ENCODE assay signal across 16 cellular contexts in genomic region chr16:87601322-87602004, GRCh38. TPM values are rescaled to one million over a fixed set of nuclear protein-coding genes. Genes with fewer than 3 reads are reported as not detected.
DNase-seq lines count a peak whose midpoint lies in the region; ATAC-seq and TF ChIP-seq lines count a peak whose summit lies in the region.
"Had no signal": no experiment of that assay in that cellular context is flagged by ENCODE, and none has a peak within 500 bp of the region (broad histone marks: within the 10 kb centered on the region; RNA-seq: fewer than 3 reads in every experiment).

No MANE protein-coding gene starts in this region.

- H3K27me3 ChIP-seq in HUES6 (ENCODE audit: control insufficient read depth, insufficient read depth, low read length) = peaks cover 69% of the 10 kb centered on the region
- H3K27me3 ChIP-seq in hepatocyte = peaks cover 71% of the 10 kb centered on the region

- POLR2A ChIA-PET in activated CD8-positive, alpha-beta T cell treated with anti-CD3 and anti-CD28 coated beads for 36 hours (lab: Charles Lee) = interaction anchor here (1.0 kb wide), 1 partner anchor 16 kb away, joined by 3 read pairs; no protein-coding TSS in a partner anchor
- POLR2A ChIA-PET in activated CD8-positive, alpha-beta T cell treated with anti-CD3 and anti-CD28 coated beads, Interleukin-2, amount 10 ng/mL, durations not matched to agents 7 days and 5 days (lab: Charles Lee) = interaction anchor here (0.6 kb wide), 1 partner anchor 268 kb away, joined by 3 read pairs; the partner anchor contains the start of gene SLC7A5

- intact Hi-C loops in activated CD8-positive, alpha-beta T cell treated with anti-CD3 and anti-CD28 coated beads for 36 hours (cut with micrococcal nuclease) = no loop called here

- H3K9ac ChIP-seq in HUES6 (ENCODE audit: low read length) = no peak overlapping the region

- H3K4me1 ChIP-seq in HUES6 (ENCODE audit: control insufficient read depth, insufficient read depth, low read length) (peaks cover 9% of the 10 kb centered on the region; the same call in 1 of the 2 replicates), hepatocyte (ENCODE audit: insufficient read depth) (peaks cover 6% of the 10 kb centered on the region)
- H3K4me1 ChIP-seq: gastrocnemius medialis had no signal

- H3K4me2 ChIP-seq in hepatocyte = peak overlapping the region; percentile 78

- H3K27ac ChIP-seq in HUES6 (ENCODE audit: low read depth, low read length) (no peak overlapping the region), hepatocyte (no peak overlapping the region)
- H3K27ac ChIP-seq: gastrocnemius medialis, thoracic aorta, VCaP had no signal

- no peaks in the 10 kb centered on the region for H3K9me3 Mint-ChIP-seq in activated CD8-positive, alpha-beta T cell treated with anti-CD3 and anti-CD28 coated beads for 36 hours
- no peaks in the 10 kb centered on the region for H3K9me3 Mint-ChIP-seq in activated CD8-positive, alpha-beta T cell treated with anti-CD3 and anti-CD28 coated beads, Interleukin-2, amount 10 ng/mL, durations not matched to agents 7 days and 5 days (ENCODE audit: insufficient read depth)
- no peaks in the 10 kb centered on the region for H3K9me3 Mint-ChIP-seq in osteocyte (ENCODE audit: unreplicated experiment)

- H3K36me3 Mint-ChIP-seq in activated CD8-positive, alpha-beta T cell treated with anti-CD3 and anti-CD28 coated beads for 36 hours (ENCODE audit: low read depth) = no peaks in the 10 kb centered on the region
- no peaks in the 10 kb centered on the region for H3K36me3 Mint-ChIP-seq in activated CD8-positive, alpha-beta T cell treated with anti-CD3 and anti-CD28 coated beads, Interleukin-2, amount 10 ng/mL, durations not matched to agents 7 days and 5 days (ENCODE audit: low read depth)
- no peaks in the 10 kb centered on the region for H3K36me3 Mint-ChIP-seq in osteocyte (ENCODE audit: unreplicated experiment)

- CTCF ChIA-PET in activated CD8-positive, alpha-beta T cell treated with anti-CD3 and anti-CD28 coated beads for 36 hours (lab: Charles Lee) = interaction anchor here (1.3 kb wide), 1 partner anchor 35 kb away, joined by 3 read pairs; no protein-coding TSS in a partner anchor
- CTCF ChIA-PET in activated CD8-positive, alpha-beta T cell treated with anti-CD3 and anti-CD28 coated beads, Interleukin-2, amount 10 ng/mL, durations not matched to agents 7 days and 5 days (lab: Charles Lee) = no interaction called here

- H3K9me3 ChIP-seq in HUES6 (ENCODE audit: control insufficient read depth, insufficient read depth, low read depth, low read length) = no peaks in the 10 kb centered on the region
- H3K9me3 ChIP-seq in hepatocyte (ENCODE audit: low read depth) = no peaks in the 10 kb centered on the region
- H3K9me3 ChIP-seq: gastrocnemius medialis, thoracic aorta had no signal

- ATAC-seq in activated CD8-positive, alpha-beta T cell treated with anti-CD3 and anti-CD28 coated beads for 36 hours = no peak
- no peak for ATAC-seq in activated CD8-positive, alpha-beta T cell treated with anti-CD3 and anti-CD28 coated beads, Interleukin-2, amount 10 ng/mL, durations not matched to agents 7 days and 5 days
- ATAC-seq in GM21786 (IDR thresholded peaks at IDR 0.05; ENCODE audit: unreplicated experiment) = no peak
- ATAC-seq: gastrocnemius medialis, left lobe of liver had no signal

- H3K4me3 Mint-ChIP-seq in activated CD8-positive, alpha-beta T cell treated with anti-CD3 and anti-CD28 coated beads for 36 hours = peak overlapping the region; percentile 24
- H3K4me3 Mint-ChIP-seq in activated CD8-positive, alpha-beta T cell treated with anti-CD3 and anti-CD28 coated beads, Interleukin-2, amount 10 ng/mL, durations not matched to agents 7 days and 5 days = no peak overlapping the region
- H3K4me3 Mint-ChIP-seq in osteocyte (ENCODE audit: unreplicated experiment) = peak overlapping the region; percentile 68

- H3K4me3 ChIP-seq in HUES6 (ENCODE audit: low read depth, low read length) (peak overlapping the region; percentile 77), hepatocyte (no peak overlapping the region)
- H3K4me3 ChIP-seq: gastrocnemius medialis, thoracic aorta had no signal

- no peaks in the 10 kb centered on the region for H3K9me2 ChIP-seq in hepatocyte (replicated peaks; ENCODE audit: insufficient read depth)

- H3K4me1 Mint-ChIP-seq in activated CD8-positive, alpha-beta T cell treated with anti-CD3 and anti-CD28 coated beads for 36 hours (ENCODE audit: low read depth) = peaks cover 10% of the 10 kb centered on the region
- peaks cover 7% of the 10 kb centered on the region for H3K4me1 Mint-ChIP-seq in activated CD8-positive, alpha-beta T cell treated with anti-CD3 and anti-CD28 coated beads, Interleukin-2, amount 10 ng/mL, durations not matched to agents 7 days and 5 days (ENCODE audit: low read depth)
- H3K4me1 Mint-ChIP-seq in osteocyte (ENCODE audit: unreplicated experiment) = peaks cover 17% of the 10 kb centered on the region

- H4K20me1 ChIP-seq in hepatocyte (ENCODE audit: insufficient read depth, poor library complexity, severe bottlenecking) = no peaks in the 10 kb centered on the region

- no peak overlapping the region for H2AFZ ChIP-seq in hepatocyte

- H3K79me2 ChIP-seq in hepatocyte = no peaks in the 10 kb centered on the region

- no peak for TF ChIP-seq CTCF in activated CD8-positive, alpha-beta T cell treated with anti-CD3 and anti-CD28 coated beads for 36 hours (IDR thresholded peaks at IDR 0.05)
- TF ChIP-seq CTCF in hepatocyte (IDR thresholded peaks at IDR 0.05; ENCODE audit: poor library complexity) (no peak), osteocyte (IDR thresholded peaks at IDR 0.05) (no peak)

- DNase-seq in activated CD8-positive, alpha-beta T cell treated with anti-CD3 and anti-CD28 coated beads for 36 hours = no peak
- no peak for DNase-seq in activated CD8-positive, alpha-beta T cell treated with anti-CD3 and anti-CD28 coated beads, Interleukin-2, amount 10 ng/mL, durations not matched to agents 7 days and 5 days
- DNase-seq in hepatocyte (ENCODE audit: low spot score) (no peak), osteocyte (ENCODE audit: extremely low spot score, unreplicated experiment) (no peak), NCI-H2227 treated with DMSO at 0.1 percent for 48 hours (lab: John Stamatoyannopoulos, UW) (no peak), NCI-H187 treated with DMSO at 0.1 percent for 48 hours (lab: John Stamatoyannopoulos, UW) (no peak)
- DNase-seq: DMS153; effector memory CD4-positive, alpha-beta T cell; gastrocnemius medialis; SIG-M5; small intestine had no signal

- WGBS in hepatocyte (ENCODE audit: low lambda C conversion rate, missing lambda C conversion rate) = 10% methylated on average over 35 of the region's 35 CpGs

- H3K27me3 Mint-ChIP-seq in activated CD8-positive, alpha-beta T cell treated with anti-CD3 and anti-CD28 coated beads for 36 hours = peaks cover 60% of the 10 kb centered on the region
- peaks cover 54% of the 10 kb centered on the region for H3K27me3 Mint-ChIP-seq in activated CD8-positive, alpha-beta T cell treated with anti-CD3 and anti-CD28 coated beads, Interleukin-2, amount 10 ng/mL, durations not matched to agents 7 days and 5 days (ENCODE audit: low read depth)
- H3K27me3 Mint-ChIP-seq in osteocyte (ENCODE audit: unreplicated experiment) = peaks cover 66% of the 10 kb centered on the region

- H3K36me3 ChIP-seq in HUES6 (ENCODE audit: control insufficient read depth, insufficient read depth, low read length) (no peaks in the 10 kb centered on the region), hepatocyte (replicated peaks; ENCODE audit: insufficient read depth, low read depth) (no peaks in the 10 kb centered on the region)
- H3K36me3 ChIP-seq: gastrocnemius medialis, thoracic aorta had no signal

- no peak overlapping the region for H3K27ac Mint-ChIP-seq in activated CD8-positive, alpha-beta T cell treated with anti-CD3 and anti-CD28 coated beads for 36 hours
- H3K27ac Mint-ChIP-seq in activated CD8-positive, alpha-beta T cell treated with anti-CD3 and anti-CD28 coated beads, Interleukin-2, amount 10 ng/mL, durations not matched to agents 7 days and 5 days = no peak overlapping the region
- H3K27ac Mint-ChIP-seq in osteocyte (ENCODE audit: unreplicated experiment) = no peak overlapping the region

RNA-seq across cellular contexts. Expression of gene JPH3, which starts 0.8 kb away (rescaled TPM):
- under 1 TPM; 0.07 to 0.09 TPM for total RNA-seq in activated CD8-positive, alpha-beta T cell treated with anti-CD3 and anti-CD28 coated beads for 36 hours
- not detected for total RNA-seq in activated CD8-positive, alpha-beta T cell treated with anti-CD3 and anti-CD28 coated beads, Interleukin-2, amount 10 ng/mL, durations not matched to agents 7 days and 5 days
- total RNA-seq in hepatocyte = 2.3 and 4.8 TPM in 2 replicates
- polyA plus RNA-seq in hepatocyte = 1.8 and 2.5 TPM in 2 replicates
- total RNA-seq in osteocyte = 2.6 and 3.1 TPM in 2 replicates
- total RNA-seq: gastrocnemius medialis, left lobe of liver, thoracic aorta had no signal
